10 cellular contexts compared by ENCODE assay signal in the genomic region with DNA sequence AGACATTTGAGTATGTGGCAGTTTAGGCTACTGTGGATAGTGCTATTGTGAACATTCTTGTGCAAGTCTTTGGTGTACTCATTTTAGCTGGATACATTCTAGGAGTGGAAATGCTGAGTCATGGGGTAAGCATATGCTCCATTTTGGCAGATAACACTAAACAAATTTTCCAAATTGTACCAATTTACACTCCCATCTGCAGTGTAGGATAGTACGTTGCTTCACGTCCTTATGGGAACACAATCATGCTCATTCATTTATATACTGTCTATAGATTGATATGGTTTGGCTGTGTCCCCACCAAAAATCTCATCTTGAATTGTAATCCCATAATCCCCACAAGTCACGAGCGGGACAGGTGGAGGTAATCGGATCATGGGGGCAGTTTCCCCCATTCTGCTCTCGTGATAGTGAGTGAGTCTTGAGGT. TPM values are rescaled to one million over a fixed set of nuclear protein-coding genes. Genes with fewer than 3 reads are reported as not detected.
A peak's percentile ranks its signal among the peaks of the same experiment; 100 is the strongest.
DNase-seq lines count a peak whose midpoint lies in the region; ATAC-seq and TF ChIP-seq lines count a peak whose summit lies in the region.
"Had no signal": no experiment of that assay in that cellular context is flagged by ENCODE, and none has a peak within 500 bp of the region (broad histone marks: within the 10 kb centered on the region; RNA-seq: fewer than 3 reads in every experiment).

No MANE protein-coding gene starts in this region.

- peaks cover 12% of the 10 kb centered on the region for H3K4me1 Mint-ChIP-seq in nephron

- H3K4me3 ChIP-seq in cardiac fibroblast (replicated peaks in 1 of 2; ENCODE audit: low read depth in 2 of 2, low read length in 2 of 2) = no peak overlapping the region
- H3K4me3 ChIP-seq: lung had no signal

- no peak for ATAC-seq in GM18909 (IDR thresholded peaks at IDR 0.05; ENCODE audit: poor library complexity, unreplicated experiment)

- TF ChIP-seq CTCF in cardiac fibroblast (IDR thresholded peaks at IDR 0.05; ENCODE audit: low read depth, low read length) (no peak), nephron (IDR thresholded peaks at IDR 0.05; ENCODE audit: unreplicated experiment in 3 of 3) (no peak)

- peak overlapping the region; percentile 17 to 76 (median 35) for H3K27ac Mint-ChIP-seq in nephron

- H3K9me3 Mint-ChIP-seq in nephron = no peaks in the 10 kb centered on the region

- H3K27me3 Mint-ChIP-seq in nephron (ENCODE audit: low read depth) = no peaks in the 10 kb centered on the region

- peak; percentile 73 for DNase-seq in EH (ENCODE audit: low read depth)
- DNase-seq in NCI-H1694 treated with DMSO at 0.1 percent for 48 hours (lab: John Stamatoyannopoulos, UW) = peak; percentile 74
- DNase-seq in cardiac fibroblast (ENCODE audit: low read depth in 2 of 2) = peak; percentile 83 to 87
- no peak for DNase-seq in effector CD4-positive, alpha-beta T cell
- DNase-seq in SK-N-DZ (ENCODE audit: low spot score) = no peak
- no peak for DNase-seq in COR-L47 (lab: John Stamatoyannopoulos, UW)
- DNase-seq: NCI-H1105 had no signal

- peaks cover 69% of the 10 kb centered on the region for H3K36me3 Mint-ChIP-seq in nephron (ENCODE audit: low read depth)

- no peak overlapping the region for H3K4me3 Mint-ChIP-seq in nephron

RNA-seq across cellular contexts. Expression of gene RNF216, which starts 25.7 kb away (rescaled TPM):
- 23.0 and 24.7 TPM in 2 replicates for polyA plus RNA-seq in SK-N-DZ (2014; cell fraction: cytosol; rRNA removed)
- polyA plus RNA-seq in SK-N-DZ (2014; cell fraction: nucleus; rRNA removed) = 33.7 and 47.1 TPM in 2 replicates

Comparison
In these comparisons a context has a peak if more than half of its experiments do, and no peak if none do; other contexts are left out.
1. DNase-seq: peak in EH (single experiment), NCI-H1694 treated with DMSO at 0.1 percent for 48 hours (single experiment) and cardiac fibroblast (2 of 2); none in effector CD4-positive, alpha-beta T cell (single experiment), SK-N-DZ (single experiment) and COR-L47 (single experiment).